15 cellular contexts compared by ENCODE assay signal in the genomic region with DNA sequence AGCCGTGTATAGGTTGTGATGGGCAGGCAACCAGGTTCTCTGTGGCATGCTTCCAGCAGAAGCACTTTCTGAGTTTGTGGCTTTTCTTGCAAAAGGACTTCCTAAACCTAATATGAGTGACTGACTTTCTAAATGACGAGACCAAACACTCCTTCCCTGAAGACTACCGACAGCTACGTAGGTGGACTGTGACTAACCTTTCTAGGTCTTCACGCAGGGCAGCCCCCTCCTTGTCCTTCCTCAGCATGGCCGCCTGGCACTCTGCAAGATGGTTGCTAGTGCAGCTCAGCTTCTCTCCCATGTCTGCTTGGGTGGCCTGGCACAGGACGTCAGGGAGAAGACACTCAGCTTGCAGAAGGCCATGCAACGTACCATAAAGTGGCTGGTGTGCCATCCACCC. TPM values are rescaled to one million over a fixed set of nuclear protein-coding genes. Genes with fewer than 3 reads are reported as not detected.
DNase-seq lines count a peak whose midpoint lies in the region; ATAC-seq and FAIRE-seq lines count a peak whose summit lies in the region.
"Had no signal": no experiment of that assay in that cellular context is flagged by ENCODE, and none has a peak within 500 bp of the region (broad histone marks: within the 10 kb centered on the region; RNA-seq: fewer than 3 reads in every experiment).

No MANE protein-coding gene starts in this region.

- no peaks in the 10 kb centered on the region for H3K9me3 Mint-ChIP-seq in activated CD4-positive, alpha-beta memory T cell treated with anti-CD3 and anti-CD28 coated beads for 36 hours

- peaks cover 87% of the 10 kb centered on the region for H3K36me3 Mint-ChIP-seq in activated CD4-positive, alpha-beta memory T cell treated with anti-CD3 and anti-CD28 coated beads for 36 hours

- 72 to 88% (median 80%) methylated on average over 8 of the region's 8 CpGs for WGBS in small intestine, 3 donors

- H3K27me3 Mint-ChIP-seq in activated CD4-positive, alpha-beta memory T cell treated with anti-CD3 and anti-CD28 coated beads for 36 hours: no peaks in the 10 kb centered on the region

- peak overlapping the region; percentile 17 to 56 for H3K27ac ChIP-seq in small intestine (ENCODE audit: low read depth in 1 of 2, low read length in 1 of 2)
- H3K27ac ChIP-seq: GM23248, prostate gland had no signal

- in situ Hi-C loops in KBM-7 (cut with MboI; ENCODE audit: low pct_unique_long_range_greater_than_20kb, low sequenced_read_pairs): no loop called here

- H3K27ac Mint-ChIP-seq in activated CD4-positive, alpha-beta memory T cell treated with anti-CD3 and anti-CD28 coated beads for 36 hours: peak overlapping the region; percentile 77

- H3K4me3 ChIP-seq in small intestine (ENCODE audit: low read depth in 1 of 2, low read length in 2 of 2): no peak overlapping the region
- H3K4me3 ChIP-seq in H7 (ENCODE audit: insufficient read depth, low read depth, low read length): no peak overlapping the region
- H3K4me3 ChIP-seq: GM23248, lung, MG63, prostate gland had no signal

- H3K4me1 ChIP-seq in small intestine (ENCODE audit: control insufficient read depth in 2 of 2, insufficient read depth in 1 of 2, low read depth in 1 of 2, low read length in 1 of 2): no peaks in the 10 kb centered on the region
- H3K4me1 ChIP-seq: prostate gland had no signal

- ATAC-seq in GM18498 (IDR thresholded peaks at IDR 0.05; ENCODE audit: unreplicated experiment): peak; percentile 58
- peak; percentile 46 for ATAC-seq in HG02588 (IDR thresholded peaks at IDR 0.05; ENCODE audit: unreplicated experiment)

- peak; percentile 84 for DNase-seq in activated CD4-positive, alpha-beta memory T cell treated with anti-CD3 and anti-CD28 coated beads for 36 hours
- DNase-seq in small intestine: peak; percentile 28
- DNase-seq in H7: no peak
- no peak for DNase-seq in COLO668 (lab: John Stamatoyannopoulos, UW; ENCODE audit: unreplicated experiment)
- DNase-seq in KBM-7: no peak
- no peak for DNase-seq in superior temporal gyrus (ENCODE audit: extremely low spot score)
- DNase-seq: GM23248, hippocampal formation, MG63, SHP77 treated with DMSO at 0.1 percent for 48 hours had no signal

- CTCF ChIA-PET in activated CD4-positive, alpha-beta memory T cell treated with anti-CD3 and anti-CD28 coated beads for 36 hours (lab: Charles Lee): interaction anchor here (0.7 to 9.0 kb wide), 13 partner anchors 9 to 405 kb away, joined by 3 to 93 read pairs (median 7); no protein-coding TSS in a partner anchor

- intact Hi-C loops in activated CD4-positive, alpha-beta memory T cell treated with anti-CD3 and anti-CD28 coated beads for 36 hours (cut with micrococcal nuclease): loop anchor here (1.0 to 5.0 kb wide), 6 partner anchors 12 to 333 kb away; a partner anchor contains a TSS

- POLR2A ChIA-PET in activated CD4-positive, alpha-beta memory T cell treated with anti-CD3 and anti-CD28 coated beads for 36 hours (lab: Charles Lee): interaction anchor here (1.1 to 5.0 kb wide), 9 partner anchors 9 to 406 kb away, joined by 3 to 30 read pairs (median 7); a partner anchor contains a TSS

- FAIRE-seq in small intestine (lab: Jason Lieb, UNC): no peak
- FAIRE-seq: endothelial cell of umbilical vein had no signal

- H3K9me3 ChIP-seq in small intestine (ENCODE audit: control insufficient read depth, low read depth): no peaks in the 10 kb centered on the region
- H3K9me3 ChIP-seq: MG63, prostate gland had no signal

- H3K4me3 Mint-ChIP-seq in activated CD4-positive, alpha-beta memory T cell treated with anti-CD3 and anti-CD28 coated beads for 36 hours: no peak overlapping the region

- H3K36me3 ChIP-seq in small intestine (ENCODE audit: control insufficient read depth in 2 of 2, insufficient read depth in 2 of 2, low read length in 2 of 2) (peaks cover 25 to 35% of the 10 kb centered on the region in 2 donors), H7 (replicated peaks; ENCODE audit: control insufficient read depth, insufficient read depth, low read length) (peaks cover 65% of the 10 kb centered on the region)

- peaks cover 72% of the 10 kb centered on the region for H3K4me1 Mint-ChIP-seq in activated CD4-positive, alpha-beta memory T cell treated with anti-CD3 and anti-CD28 coated beads for 36 hours (ENCODE audit: low read depth)

- no peaks in the 10 kb centered on the region for H3K27me3 ChIP-seq in small intestine (ENCODE audit: control insufficient read depth in 2 of 2, insufficient read depth in 2 of 2, low read length in 2 of 2)
- no peaks in the 10 kb centered on the region for H3K27me3 ChIP-seq in H7 (ENCODE audit: control insufficient read depth, insufficient read depth, low read length)
- H3K27me3 ChIP-seq: MG63 had no signal

RNA-seq across cellular contexts. Expression of a gene that starts 20.9 kb away (rescaled TPM):
- 1 to 10 TPM; 4.0 TPM for total RNA-seq in activated CD4-positive, alpha-beta memory T cell treated with anti-CD3 and anti-CD28 coated beads for 36 hours
- polyA plus RNA-seq in small intestine: 1 to 10 TPM in 2 of 3 donors, under 1 TPM in 1; 0.45 to 2.7 (median 2.2) TPM
- not detected in 2 replicates for total RNA-seq in H7 (2014; rRNA removed; shearing (Covaris generic))
- total RNA-seq: endothelial cell of umbilical vein, GM23248 had no signal
- polyA plus RNA-seq: endothelial cell of umbilical vein, GM23248 had no signal

RNA-seq across cellular contexts. Expression of a gene that starts 31.5 kb away (rescaled TPM):
- total RNA-seq in activated CD4-positive, alpha-beta memory T cell treated with anti-CD3 and anti-CD28 coated beads for 36 hours: 10 to 100 TPM; 13.7 to 14.0 TPM
- 1 to 10 TPM; 6.5 to 9.6 (median 8.3) TPM for polyA plus RNA-seq in small intestine
- 4.9 and 7.5 TPM in 2 replicates for total RNA-seq in H7 (2014; rRNA removed; shearing (Covaris generic))

Comparison
In these comparisons a context has a peak if more than half of its experiments do, and no peak if none do; other contexts are left out.
1. DNase-seq: peak in activated CD4-positive, alpha-beta memory T cell treated with anti-CD3 and anti-CD28 coated beads for 36 hours (single experiment) and small intestine (single experiment); none in H7 (single experiment), COLO668 (single experiment), KBM-7 (single experiment) and superior temporal gyrus (single experiment).